In the genomic region with DNA sequence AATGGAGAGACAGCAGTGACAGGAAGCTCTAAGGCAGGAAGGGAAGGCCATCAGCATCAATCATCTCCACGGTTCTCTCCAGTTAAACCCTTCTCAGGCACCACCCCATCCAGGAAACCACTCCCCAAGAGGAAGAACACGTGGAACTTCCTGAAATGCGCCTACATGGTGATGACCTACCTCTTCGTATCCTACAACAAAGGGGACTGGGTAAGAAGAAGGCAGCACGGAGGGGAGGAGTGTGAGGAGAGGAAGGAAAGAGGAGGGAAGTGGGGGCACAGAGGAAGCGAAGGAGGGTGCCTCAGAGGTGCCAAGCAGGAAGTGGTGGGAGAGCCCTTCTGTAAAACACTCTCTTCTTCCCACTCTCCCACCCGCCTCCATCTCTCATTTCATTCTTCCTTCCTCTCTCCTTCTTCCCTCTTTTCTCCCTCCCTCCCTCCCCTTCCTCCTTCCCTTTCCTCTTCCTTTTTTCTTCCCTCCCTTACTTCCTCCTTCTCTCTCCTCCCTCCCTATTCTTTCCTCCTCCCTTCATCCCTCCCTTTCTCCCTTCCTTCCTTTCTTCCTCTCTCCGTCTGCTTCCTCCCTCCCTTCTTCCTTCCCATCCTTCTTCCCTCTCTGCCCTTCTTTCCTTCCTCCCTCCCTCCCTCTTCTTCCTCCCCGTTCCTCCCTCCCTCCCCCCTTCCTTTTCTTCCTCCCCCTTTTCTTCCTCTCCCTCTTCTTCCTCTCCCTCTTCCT, we compare ENCODE assay signal across 1 cellular context.
TF ChIP-seq lines count a peak whose summit lies in the region.

No MANE protein-coding gene starts in this region.

TF ChIP-seq in K562, 482 proteins besides CTCF, POLR2A, EP300 and RAD21 (continued from another document):
- TF ChIP-seq AFF4 (CRISPR knock-in tag; IDR thresholded peaks at IDR 0.05): no peak
- TF ChIP-seq, protein P1, sequence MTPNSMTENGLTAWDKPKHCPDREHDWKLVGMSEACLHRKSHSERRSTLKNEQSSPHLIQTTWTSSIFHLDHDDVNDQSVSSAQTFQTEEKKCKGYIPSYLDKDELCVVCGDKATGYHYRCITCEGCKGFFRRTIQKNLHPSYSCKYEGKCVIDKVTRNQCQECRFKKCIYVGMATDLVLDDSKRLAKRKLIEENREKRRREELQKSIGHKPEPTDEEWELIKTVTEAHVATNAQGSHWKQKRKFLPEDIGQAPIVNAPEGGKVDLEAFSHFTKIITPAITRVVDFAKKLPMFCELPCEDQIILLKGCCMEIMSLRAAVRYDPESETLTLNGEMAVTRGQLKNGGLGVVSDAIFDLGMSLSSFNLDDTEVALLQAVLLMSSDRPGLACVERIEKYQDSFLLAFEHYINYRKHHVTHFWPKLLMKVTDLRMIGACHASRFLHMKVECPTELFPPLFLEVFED (CRISPR knock-in tag; conservative IDR thresholded peaks at IDR 0.05): no peak
- no peak for TF ChIP-seq SETDB1 (IDR thresholded peaks at IDR 0.05; ENCODE audit: low read length)
